In genomic region chr22:18056161-18056666, GRCh38 we compare ENCODE assay signal across 8 cellular contexts. TPM values are rescaled to one million over a fixed set of nuclear protein-coding genes. Genes with fewer than 3 reads are reported as not detected.
DNase-seq lines count a peak whose midpoint lies in the region; ATAC-seq and TF ChIP-seq lines count a peak whose summit lies in the region.

No MANE protein-coding gene starts in this region.

- H3K9me3 ChIP-seq in SJSA1 (replicated peaks) = no peaks in the 10 kb centered on the region
- H3K9me3 ChIP-seq in sigmoid colon = no peaks in the 10 kb centered on the region

- H3K4me3 ChIP-seq in SJSA1 (no peak overlapping the region), sigmoid colon (no peak overlapping the region)

- H3K27me3 ChIP-seq in SJSA1 (replicated peaks) (no peaks in the 10 kb centered on the region), foreskin keratinocyte (no peaks in the 10 kb centered on the region), sigmoid colon (no peaks in the 10 kb centered on the region)

- DNase-seq in NCI-H2107 treated with DMSO at 0.1 percent for 48 hours (lab: John Stamatoyannopoulos, UW; ENCODE audit: unreplicated experiment) = peak; percentile 30
- DNase-seq in NCI-H2107 (lab: John Stamatoyannopoulos, UW) = no peak
- peak; percentile 56 to 67 for DNase-seq in SJSA1 (ENCODE audit: low read depth in 1 of 2, low spot score in 2 of 2)
- peak in 1 of 2 donors; percentile 59 for DNase-seq in foreskin keratinocyte
- no peak for DNase-seq in sigmoid colon
- no peak for DNase-seq in stimulated activated naive CD4-positive, alpha-beta T cell treated with Interleukin-2 at 50 U/mL for 16 hours (lab: John Stamatoyannopoulos, UW)
- DNase-seq in MV-4-11 (lab: John Stamatoyannopoulos, UW) = no peak

- TF ChIP-seq EP300 in sigmoid colon (IDR thresholded peaks at IDR 0.05) = peak in 1 of 4 donors; percentile 23

- no peak for TF ChIP-seq CTCF in foreskin keratinocyte (conservative IDR thresholded peaks at IDR 0.05)
- TF ChIP-seq CTCF in sigmoid colon (IDR thresholded peaks at IDR 0.05) = no peak

- H3K36me3 ChIP-seq in SJSA1 = no peaks in the 10 kb centered on the region
- H3K36me3 ChIP-seq in sigmoid colon = no peaks in the 10 kb centered on the region

- TF ChIP-seq POLR2A in sigmoid colon (IDR thresholded peaks at IDR 0.05) = no peak

- peak; percentile 68 for ATAC-seq in foreskin keratinocyte
- no peak for ATAC-seq in GM19463 (IDR thresholded peaks at IDR 0.05; ENCODE audit: unreplicated experiment)

- WGBS in sigmoid colon, 2 donors = 62 to 72% methylated on average over 4 of the region's 4 CpGs

- intact Hi-C loops in sigmoid colon (cut with DNase I) = no loop called here

- H3K4me1 ChIP-seq in SJSA1 (replicated peaks) (peaks cover 36% of the 10 kb centered on the region), foreskin keratinocyte (peaks cover 23% of the 10 kb centered on the region), sigmoid colon (peaks cover 0 to 53% (median 46%) of the 10 kb centered on the region in 4 donors)

- peak overlapping the region; percentile 41 for H3K27ac ChIP-seq in SJSA1
- peak overlapping the region; percentile 86 for H3K27ac ChIP-seq in foreskin keratinocyte
- H3K27ac ChIP-seq in sigmoid colon = peak overlapping the region; percentile 79 to 95 (median 86)

RNA-seq across cellular contexts. Expression of gene PEX26, which starts 21.6 kb away (rescaled TPM):
- total RNA-seq in SJSA1 (2014; rRNA removed; shearing (Covaris generic)) = 19.2 and 27.2 TPM in 2 replicates
- 25.7 and 29.1 TPM in 2 replicates for total RNA-seq in foreskin keratinocyte
- polyA plus RNA-seq in foreskin keratinocyte = 10.7 and 11.5 TPM in 2 replicates
- total RNA-seq in sigmoid colon = 10 to 100 TPM; 13.3 to 21.3 (median 17.7) TPM
- 100 to 1,000 TPM in 1 of 3 donors, 10 to 100 TPM in 2; 45.0 to 124 (median 85.1) TPM for polyA plus RNA-seq in sigmoid colon

RNA-seq across cellular contexts. Expression of gene MICAL3, which starts 31.9 kb away (rescaled TPM):
- 13.5 and 23.5 TPM in 2 replicates for total RNA-seq in SJSA1 (2014; rRNA removed; shearing (Covaris generic))
- total RNA-seq in foreskin keratinocyte (59.6 and 68.0 TPM in 2 replicates), sigmoid colon (10 to 100 TPM; 26.3 to 94.2 (median 45.0) TPM)
- polyA plus RNA-seq in foreskin keratinocyte (5.3 and 7.0 TPM in 2 replicates), sigmoid colon (10 to 100 TPM in 2 of 3 donors, 1 to 10 TPM in 1; 9.6 to 36.3 (median 16.9) TPM)

RNA-seq across cellular contexts. Expression of gene TUBA8, which starts 54.4 kb away (rescaled TPM):
- total RNA-seq in SJSA1 (2014; rRNA removed; shearing (Covaris generic)) = 0.42 and 0.91 TPM in 2 replicates
- total RNA-seq in foreskin keratinocyte (0.32 and 0.34 TPM in 2 replicates), sigmoid colon (1 to 10 TPM in 2 of 4 donors, under 1 TPM in 2; 0.81 to 1.1 (median 1.0) TPM)
- polyA plus RNA-seq in foreskin keratinocyte (0.45 TPM in 2 replicates), sigmoid colon (1 to 10 TPM in 2 of 3 donors, under 1 TPM in 1; 0.92 to 3.3 (median 3.0) TPM)

Comparison
In these comparisons a context has a peak if more than half of its experiments do, and no peak if none do; other contexts are left out.
1. DNase-seq: peak in NCI-H2107 treated with DMSO at 0.1 percent for 48 hours (single experiment) and SJSA1 (2 of 2); none in NCI-H2107 (single experiment), sigmoid colon (single experiment), stimulated activated naive CD4-positive, alpha-beta T cell treated with Interleukin-2 at 50 U/mL for 16 hours (single experiment) and MV-4-11 (single experiment).
2. Peak in every context shown above with its lines, with median percentiles within 50 percentile points of each other: H3K27ac ChIP-seq.